1 cellular context compared by ENCODE assay signal in the genomic region with DNA sequence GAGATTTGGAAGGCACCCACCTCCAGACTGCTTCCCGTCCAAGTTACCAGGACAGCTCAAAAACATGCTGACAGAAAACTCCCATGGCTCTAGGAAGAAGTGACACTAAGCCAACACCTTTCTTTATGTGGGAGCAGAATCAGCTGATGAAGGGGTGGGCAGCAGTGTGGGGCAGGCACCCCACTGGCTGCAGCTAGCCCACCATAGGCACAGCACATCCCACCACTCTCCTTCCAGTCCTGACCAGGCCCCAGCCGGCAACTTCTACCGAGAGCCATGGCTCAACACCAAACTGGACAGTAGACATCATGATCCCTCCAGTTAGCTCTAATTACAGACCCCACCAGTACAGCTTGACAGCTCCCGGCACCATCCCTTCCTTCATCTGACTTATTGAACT.
TF ChIP-seq lines count a peak whose summit lies in the region.

No MANE protein-coding gene starts in this region.

TF ChIP-seq in GM23338, 12 proteins besides CTCF, POLR2A, EP300 and RAD21 (continued from another document):
- TF ChIP-seq ETS1 (IDR thresholded peaks at IDR 0.05) (no peak), REST (IDR thresholded peaks at IDR 0.05; ENCODE audit: unreplicated experiment) (no peak), POLR2AphosphoS5 (IDR thresholded peaks at IDR 0.05; ENCODE audit: low read depth) (no peak), ZNF462 (CRISPR knock-in tag; IDR thresholded peaks at IDR 0.05) (no peak), JUNB (IDR thresholded peaks at IDR 0.05; ENCODE audit: unreplicated experiment) (no peak), EZH2phosphoT487 (IDR thresholded peaks at IDR 0.05; ENCODE audit: unreplicated experiment) (no peak)
TF ChIP-seq in GM23338: peak in this region for 0.
